In genomic region chr20:21608777-21609176, GRCh38 we compare ENCODE assay signal across 22 cellular contexts.
"Had no signal": no experiment of that assay in that cellular context is flagged by ENCODE, and none has a peak within 500 bp of the region (broad histone marks: within the 10 kb centered on the region; RNA-seq: fewer than 3 reads in every experiment).

No MANE protein-coding gene starts in this region.

- H3K4me1 ChIP-seq: breast epithelium, SJSA1 had no signal

- H3K9me3 ChIP-seq: breast epithelium, SJSA1 had no signal

- ATAC-seq: activated naive CD4-positive, alpha-beta T cell treated with anti-CD3 and anti-CD28 coated beads, Interleukin-2, amount 50 U/mL, for 72 hours; activated naive CD8-positive, alpha-beta T cell treated with anti-CD3 and anti-CD28 coated beads, Interleukin-2, amount 50 U/mL, for 24 hours; activated T-cell treated with anti-CD3 and anti-CD28 coated beads, Interleukin-2, amount 50 U/mL, for 4 hours; T-helper 17 cell had no signal

- H3K27me3 ChIP-seq: breast epithelium, SJSA1 had no signal

- H3K36me3 ChIP-seq: breast epithelium, SJSA1 had no signal

- FAIRE-seq: RCC 7860 had no signal

- H3K4me3 ChIP-seq: SJSA1 had no signal

- DNase-seq: activated B cell treated with CpG ODN at 0.5 μM for 24 hours; activated CD4-positive, alpha-beta memory T cell treated with anti-CD3 and anti-CD28 coated beads for 36 hours; activated CD4-positive, alpha-beta T cell treated with anti-CD3 and anti-CD28 coated beads for 1 hour; activated CD4-positive, alpha-beta T cell treated with anti-CD3 and anti-CD28 coated beads, Interleukin-2, amount 10 ng/mL, durations not matched to agents 24 days and 14 days; activated CD8-positive, alpha-beta memory T cell treated with anti-CD3 and anti-CD28 coated beads for 24 hours; activated effector memory CD4-positive, alpha-beta T cell treated with anti-CD3 and anti-CD28 coated beads, Interleukin-2, amount 50 U/mL, for 16 hours; activated naive CD4-positive, alpha-beta T cell treated with Interleukin-2 at 50 U/mL for 16 hours; activated naive CD8-positive, alpha-beta T cell treated with anti-CD3 and anti-CD28 coated beads, Interleukin-2, amount 50 U/mL, for 24 hours; activated T-cell treated with anti-CD3 and anti-CD28 coated beads, Interleukin-2, amount 50 U/mL, for 4 hours; central memory CD4-positive, alpha-beta T cell; KG1; MV-4-11; NCI-H1436; NCI-H1694 treated with DMSO at 0.1 percent for 48 hours; NCI-H510A; NK-92 treated with Interleukin-12 subunit alpha and Interleukin-12 subunit beta, amount 100 ng/mL, for 24 hours; T-helper 17 cell; T-helper 9 cell had no signal

- H3K27ac ChIP-seq: SJSA1 had no signal
